9 cellular contexts compared by ENCODE assay signal in genomic region chr5:124628721-124629596, GRCh38.
DNase-seq lines count a peak whose midpoint lies in the region; ATAC-seq and TF ChIP-seq lines count a peak whose summit lies in the region.
"Had no signal": no experiment of that assay in that cellular context is flagged by ENCODE, and none has a peak within 500 bp of the region (broad histone marks: within the 10 kb centered on the region; RNA-seq: fewer than 3 reads in every experiment).

No MANE protein-coding gene starts in this region.

- in situ Hi-C loops in GM23248 (cut with MboI): no loop called here

- peak; percentile 98 for DNase-seq in GM23248
- peak; percentile 77 for DNase-seq in fibroblast of the conjunctiva (ENCODE audit: low read depth)
- DNase-seq in retina: peak; percentile 64
- DNase-seq in cortex of kidney (lab: John Stamatoyannopoulos, UW): no peak
- no peak for DNase-seq in activated CD4-positive, alpha-beta T cell treated with anti-CD3 and anti-CD28 coated beads for 1 hour

- peaks cover 31% of the 10 kb centered on the region for H3K4me1 ChIP-seq in GM23248 (ENCODE audit: insufficient read depth)
- H3K4me1 ChIP-seq: suprapubic skin had no signal

- WGBS in GM23248 (ENCODE audit: low coverage in 1 of 2, low lambda C conversion rate in 2 of 2, missing lambda C conversion rate in 2 of 2), 2 experiments: 11 to 12% methylated on average over 17 of the region's 17 CpGs

- H3K9me2 ChIP-seq in GM23248 (ENCODE audit: insufficient read depth): no peaks in the 10 kb centered on the region

- peak overlapping the region; percentile 41 for H3K4me2 ChIP-seq in GM23248 (ENCODE audit: unreplicated experiment)

- H3F3A ChIP-seq in GM23248 (ENCODE audit: insufficient read depth): peaks cover 14% of the 10 kb centered on the region

- no peaks in the 10 kb centered on the region for H3K27me3 ChIP-seq in GM23248 (replicated peaks; ENCODE audit: insufficient read depth)
- H3K27me3 ChIP-seq: suprapubic skin had no signal

- H3K36me3 ChIP-seq in GM23248 (ENCODE audit: low read depth): no peaks in the 10 kb centered on the region
- H3K36me3 ChIP-seq: suprapubic skin had no signal

- no peaks in the 10 kb centered on the region for H3K79me2 ChIP-seq in GM23248 (ENCODE audit: insufficient read depth)

- H3K9me3 ChIP-seq in GM23248 (ENCODE audit: low read depth): no peaks in the 10 kb centered on the region
- H3K9me3 ChIP-seq: suprapubic skin had no signal

- peak overlapping the region; percentile 55 for H3K9ac ChIP-seq in GM23248

- H2AFZ ChIP-seq in GM23248: peak overlapping the region; percentile 68

- no peaks in the 10 kb centered on the region for H4K20me1 ChIP-seq in GM23248 (ENCODE audit: insufficient read depth)

- peak overlapping the region; percentile 70 for H3K27ac ChIP-seq in GM23248
- H3K27ac ChIP-seq: suprapubic skin had no signal

- no peak for ATAC-seq in GM18873 (IDR thresholded peaks at IDR 0.05; ENCODE audit: low FRiP score, unreplicated experiment)
- no peak for ATAC-seq in HG03045 (IDR thresholded peaks at IDR 0.05; ENCODE audit: unreplicated experiment)

- 0 out of 2 replicates have a peak overlapping the region, but pooled peaks have one; percentile 20 for H3K4me3 ChIP-seq in GM23248
- H3K4me3 ChIP-seq: suprapubic skin had no signal

TF ChIP-seq in PFSK-1, 5 proteins besides CTCF, POLR2A, EP300 and RAD21:
- TF ChIP-seq REST (IDR thresholded peaks at IDR 0.05; ENCODE audit: insufficient read depth in 1 of 2, low read depth in 2 of 2, low read length in 2 of 2): no peak
- peak; percentile 86 for TF ChIP-seq FOXP2 (optimal IDR thresholded peaks at IDR 0.05; ENCODE audit: borderline replicate concordance, extremely low read depth, extremely low read length, insufficient read depth)

Comparison
In these comparisons a context has a peak if more than half of its experiments do, and no peak if none do; other contexts are left out.
1. DNase-seq: peak in GM23248 (single experiment), fibroblast of the conjunctiva (single experiment) and retina (single experiment); none in cortex of kidney (single experiment) and activated CD4-positive, alpha-beta T cell treated with anti-CD3 and anti-CD28 coated beads for 1 hour (single experiment).